In genomic region chr5:56207537-56207936, GRCh38 we compare ENCODE assay signal across 16 cellular contexts. TPM values are rescaled to one million over a fixed set of nuclear protein-coding genes. Genes with fewer than 3 reads are reported as not detected.
DNase-seq lines count a peak whose midpoint lies in the region; ATAC-seq, FAIRE-seq and TF ChIP-seq lines count a peak whose summit lies in the region.
"Had no signal": no experiment of that assay in that cellular context is flagged by ENCODE, and none has a peak within 500 bp of the region (broad histone marks: within the 10 kb centered on the region; RNA-seq: fewer than 3 reads in every experiment).

No MANE protein-coding gene starts in this region.

- no peaks in the 10 kb centered on the region for H3K9me1 ChIP-seq in endothelial cell of umbilical vein (replicated peaks; ENCODE audit: control insufficient read depth, extremely low read depth, insufficient read depth, low read length)

- H3K79me2 ChIP-seq in PC-3 (ENCODE audit: low read length), result no peaks in the 10 kb centered on the region
- H3K79me2 ChIP-seq in endothelial cell of umbilical vein (ENCODE audit: control insufficient read depth, insufficient read depth, low read length), result no peaks in the 10 kb centered on the region

- no peaks in the 10 kb centered on the region for H4K20me1 ChIP-seq in PC-3 (ENCODE audit: low read length)
- no peaks in the 10 kb centered on the region for H4K20me1 ChIP-seq in endothelial cell of umbilical vein (replicated peaks; ENCODE audit: control insufficient read depth, extremely low read depth, insufficient read depth, low read length)

- H3K18ac ChIP-seq in mesenchymal stem cell (ENCODE audit: low read depth in 1 of 2, low read length in 2 of 2), result peak overlapping the region in 1 of 2 experiments; percentile 64

- no peaks in the 10 kb centered on the region for H3K9me2 ChIP-seq in PC-3 (replicated peaks; ENCODE audit: low read length)

- H3K4me3 ChIP-seq in PC-3 (ENCODE audit: low read length) (no peak overlapping the region), endothelial cell of umbilical vein (replicated peaks in 1 of 3; ENCODE audit: insufficient read depth in 1 of 3, low read depth in 1 of 3, low read length in 3 of 3) (no peak overlapping the region), mesenchymal stem cell (ENCODE audit: insufficient read depth in 1 of 2, low read depth in 1 of 2, low read length in 2 of 2) (no peak overlapping the region)
- H3K4me3 ChIP-seq: HAP-1, Peyer's patch had no signal

- TF ChIP-seq CTCF in PC-3 (conservative IDR thresholded peaks at IDR 0.05; ENCODE audit: low read depth, low read length), result no peak
- TF ChIP-seq CTCF in endothelial cell of umbilical vein (IDR thresholded peaks at IDR 0.05; ENCODE audit: extremely low read depth in 1 of 2, insufficient read depth in 1 of 2, low read depth in 1 of 2, low read length in 2 of 2), result no peak

- 0% methylated on average over 2 of the region's 2 CpGs for WGBS in mesenchymal stem cell

- H4K91ac ChIP-seq in mesenchymal stem cell (ENCODE audit: low read length), result no peak overlapping the region

- no TSS peak for BruUV-seq in PC-3 (replicated peaks; lab: Mats Ljungman, UMichigan)
- no TSS peak for BruUV-seq in endothelial cell of umbilical vein (replicated peaks; lab: Mats Ljungman, UMichigan)

- dilution Hi-C loops in endothelial cell of umbilical vein (cut with MboI; ENCODE audit: extremely low pct_ligation_motif_present, low sequenced_read_pairs), result no loop called here

- DNase-seq in EH (ENCODE audit: low read depth) (peak; percentile 60), PC-3 (peak; percentile 27), endothelial cell of umbilical vein (ENCODE audit: low read depth, low spot score) (peak; percentile 56), mesenchymal stem cell (peak; percentile 67), RCC 7860 (ENCODE audit: low spot score) (no peak)
- no peak for DNase-seq in activated CD4-positive, alpha-beta T cell treated with anti-CD3 and anti-CD28 coated beads, Interleukin-2, amount 10 ng/mL, durations not matched to agents 24 days and 14 days
- DNase-seq: DMS153, NCI-H1048, NCI-H524, Peyer's patch, SHP77 had no signal

- no peak overlapping the region for H2BK15ac ChIP-seq in mesenchymal stem cell (ENCODE audit: low read depth, poor library complexity, severe bottlenecking)

- H3F3A ChIP-seq in PC-3 (ENCODE audit: low read length, unreplicated experiment), result no peaks in the 10 kb centered on the region

- intact Hi-C loops in PC-3 (cut with micrococcal nuclease), result loop anchor here (5.0 kb wide), 1 partner anchor 55 kb away; no protein-coding TSS in a partner anchor
- intact Hi-C loops in endothelial cell of umbilical vein (cut with micrococcal nuclease), result no loop called here
- intact Hi-C loops in activated CD4-positive, alpha-beta T cell treated with anti-CD3 and anti-CD28 coated beads, Interleukin-2, amount 10 ng/mL, durations not matched to agents 24 days and 14 days (cut with micrococcal nuclease), result no loop called here

- FAIRE-seq in endothelial cell of umbilical vein (lab: Jason Lieb, UNC) (peak; percentile 26), RCC 7860 (lab: Jason Lieb, UNC) (no peak)
- FAIRE-seq: A204.1 had no signal

- peaks cover 6% of the 10 kb centered on the region for H3K4me1 Mint-ChIP-seq in activated CD4-positive, alpha-beta T cell treated with anti-CD3 and anti-CD28 coated beads, Interleukin-2, amount 10 ng/mL, durations not matched to agents 24 days and 14 days

- POLR2A ChIA-PET in PC-3 (lab: Charles Lee; ENCODE audit: unreplicated experiment) (no interaction called here), endothelial cell of umbilical vein (lab: Charles Lee) (no interaction called here)

- H3K4me2 ChIP-seq in PC-3 (ENCODE audit: low read length), result no peak overlapping the region
- peak overlapping the region; percentile 7 for H3K4me2 ChIP-seq in endothelial cell of umbilical vein (ENCODE audit: insufficient read depth, low read length)
- no peak overlapping the region for H3K4me2 ChIP-seq in mesenchymal stem cell (ENCODE audit: low read length, poor library complexity, severe bottlenecking)

- H3K27ac ChIP-seq in PC-3 (ENCODE audit: low read length) (no peak overlapping the region), endothelial cell of umbilical vein (ENCODE audit: insufficient read depth, low read depth, low read length) (peak overlapping the region; percentile 57), mesenchymal stem cell (ENCODE audit: low read length, poor library complexity, severe bottlenecking) (no peak overlapping the region)
- H3K27ac ChIP-seq: C4-2B, Peyer's patch had no signal

- H3K36me3 ChIP-seq in PC-3 (ENCODE audit: low read depth, low read length), result no peaks in the 10 kb centered on the region
- H3K36me3 ChIP-seq in endothelial cell of umbilical vein (ENCODE audit: control insufficient read depth in 2 of 2, extremely low read depth in 1 of 2, insufficient read depth in 2 of 2, low read length in 2 of 2), result no peaks in the 10 kb centered on the region
- no peaks in the 10 kb centered on the region for H3K36me3 ChIP-seq in mesenchymal stem cell (ENCODE audit: control insufficient read depth in 1 of 2, insufficient read depth in 2 of 2, low read depth in 1 of 2, low read length in 2 of 2)
- H3K36me3 ChIP-seq: HAP-1, Peyer's patch had no signal

- H2AFZ ChIP-seq in PC-3 (ENCODE audit: low read length) (no peak overlapping the region), endothelial cell of umbilical vein (ENCODE audit: low read depth, low read length) (peak overlapping the region; percentile 50), mesenchymal stem cell (ENCODE audit: low read depth, low read length) (no peak overlapping the region)

- no peak overlapping the region for H2BK5ac ChIP-seq in mesenchymal stem cell (ENCODE audit: low read depth, low read length, poor library complexity, severe bottlenecking)

- H3K4me1 ChIP-seq in PC-3 (ENCODE audit: insufficient read depth, low read length) (peaks cover 32% of the 10 kb centered on the region; the same call in 1 of the 2 replicates), endothelial cell of umbilical vein (ENCODE audit: control insufficient read depth, extremely low read depth, insufficient read depth, low read length) (peaks cover 48% of the 10 kb centered on the region), mesenchymal stem cell (ENCODE audit: control insufficient read depth, insufficient read depth, low read depth, low read length) (peaks cover 5% of the 10 kb centered on the region)
- H3K4me1 ChIP-seq: HAP-1, Peyer's patch had no signal

- no peaks in the 10 kb centered on the region for H3K9me3 ChIP-seq in PC-3 (ENCODE audit: low read length)
- no peaks in the 10 kb centered on the region for H3K9me3 ChIP-seq in endothelial cell of umbilical vein (replicated peaks; ENCODE audit: control insufficient read depth, insufficient read depth, low read length)
- H3K9me3 ChIP-seq in mesenchymal stem cell (ENCODE audit: control insufficient read depth, low read length), result no peaks in the 10 kb centered on the region
- H3K9me3 ChIP-seq: HAP-1, Peyer's patch had no signal

- CTCF ChIA-PET in PC-3 (lab: Charles Lee) (no interaction called here), endothelial cell of umbilical vein (lab: Charles Lee) (interaction anchor here (0.6 to 2.1 kb wide), 6 partner anchors 60 to 631 kb away, joined by 3 to 9 read pairs (median 4); no protein-coding TSS in a partner anchor)

- H3K79me1 ChIP-seq in mesenchymal stem cell (replicated peaks; ENCODE audit: low read length, poor library complexity, severe bottlenecking), result no peaks in the 10 kb centered on the region

- no peak overlapping the region for H4K8ac ChIP-seq in mesenchymal stem cell (ENCODE audit: low read length)

- H3K9me3 Mint-ChIP-seq in activated CD4-positive, alpha-beta T cell treated with anti-CD3 and anti-CD28 coated beads, Interleukin-2, amount 10 ng/mL, durations not matched to agents 24 days and 14 days, result no peaks in the 10 kb centered on the region

- ATAC-seq in PC-3, result peak; percentile 45
- ATAC-seq in GM18511 (IDR thresholded peaks at IDR 0.05; ENCODE audit: unreplicated experiment), result no peak
- ATAC-seq: SK-N-SH treated with all-trans-retinoic acid at 6 μM for 48 hours had no signal

- peak overlapping the region in 1 of 2 experiments; percentile 44 for H3K4ac ChIP-seq in mesenchymal stem cell (ENCODE audit: low read depth in 1 of 2, low read length in 2 of 2)

- no peak overlapping the region for H3K23ac ChIP-seq in mesenchymal stem cell (ENCODE audit: low read length in 2 of 2)

- H3K9ac ChIP-seq in PC-3 (ENCODE audit: low read length) (no peak overlapping the region), endothelial cell of umbilical vein (replicated peaks; ENCODE audit: extremely low read depth, insufficient read depth, low read length) (no peak overlapping the region), mesenchymal stem cell (ENCODE audit: low read length) (no peak overlapping the region)

- no peak for TF ChIP-seq POLR2A in endothelial cell of umbilical vein (IDR thresholded peaks at IDR 0.05; ENCODE audit: low read depth, low read length)

- no peaks in the 10 kb centered on the region for H3K36me3 Mint-ChIP-seq in activated CD4-positive, alpha-beta T cell treated with anti-CD3 and anti-CD28 coated beads, Interleukin-2, amount 10 ng/mL, durations not matched to agents 24 days and 14 days (ENCODE audit: low read depth)

- no peaks in the 10 kb centered on the region for H3K27me3 ChIP-seq in PC-3 (ENCODE audit: low read length)
- H3K27me3 ChIP-seq in endothelial cell of umbilical vein (ENCODE audit: control insufficient read depth in 2 of 2, insufficient read depth in 2 of 2, low read length in 2 of 2), result no peaks in the 10 kb centered on the region
- no peaks in the 10 kb centered on the region for H3K27me3 ChIP-seq in mesenchymal stem cell (ENCODE audit: control insufficient read depth in 1 of 2, insufficient read depth in 1 of 2, low read length in 2 of 2)
- H3K27me3 ChIP-seq: Peyer's patch had no signal

- H3K27ac Mint-ChIP-seq in activated CD4-positive, alpha-beta T cell treated with anti-CD3 and anti-CD28 coated beads, Interleukin-2, amount 10 ng/mL, durations not matched to agents 24 days and 14 days, result no peak overlapping the region

- H3K14ac ChIP-seq in mesenchymal stem cell (ENCODE audit: low read length in 2 of 2), result no peak overlapping the region

- no peak overlapping the region for H2BK120ac ChIP-seq in mesenchymal stem cell (ENCODE audit: low read depth, low read length)

- H2BK12ac ChIP-seq in mesenchymal stem cell (ENCODE audit: low read length in 2 of 2), result peak overlapping the region in 1 of 2 experiments; percentile 79

- no peaks in the 10 kb centered on the region for H3K27me3 Mint-ChIP-seq in activated CD4-positive, alpha-beta T cell treated with anti-CD3 and anti-CD28 coated beads, Interleukin-2, amount 10 ng/mL, durations not matched to agents 24 days and 14 days

- no peak overlapping the region for H3K4me3 Mint-ChIP-seq in activated CD4-positive, alpha-beta T cell treated with anti-CD3 and anti-CD28 coated beads, Interleukin-2, amount 10 ng/mL, durations not matched to agents 24 days and 14 days

- H2AK5ac ChIP-seq in mesenchymal stem cell (ENCODE audit: low read length, severe bottlenecking), result no peak overlapping the region

RNA-seq across cellular contexts. Expression of gene ANKRD55, which starts 25.6 kb away (rescaled TPM):
- total RNA-seq in PC-3 (2014; rRNA removed) (not detected in 2 replicates), endothelial cell of umbilical vein (1.2 and 2.1 TPM in 2 replicates)
- 1.0 and 1.4 TPM in 2 replicates for polyA plus RNA-seq in endothelial cell of umbilical vein
- 1.4 and 1.7 TPM in 2 replicates for polyA plus RNA-seq in endothelial cell of umbilical vein (2011; cell fraction: cytosol; rRNA removed)
- 0.65 and 1.1 TPM in 2 replicates for polyA plus RNA-seq in endothelial cell of umbilical vein (2011; cell fraction: nucleus; rRNA removed)
- polyA plus RNA-seq in endothelial cell of umbilical vein (2012), result 0.47 and 1.5 TPM in 2 replicates
- polyA minus RNA-seq in endothelial cell of umbilical vein, result 1.0 and 1.1 TPM in 2 replicates
- polyA minus RNA-seq in endothelial cell of umbilical vein (2011; cell fraction: cytosol; rRNA and poly(A)+ RNA removed), result not detected
- 0.67 and 0.91 TPM in 2 replicates for polyA minus RNA-seq in endothelial cell of umbilical vein (2011; cell fraction: nucleus; rRNA and poly(A)+ RNA removed)
- 0.91 TPM for polyA plus RNA-seq in mesenchymal stem cell (2013, experiment 1 of 2)
- polyA plus RNA-seq in mesenchymal stem cell (2013, experiment 2 of 2), result 0.86 TPM
- total RNA-seq in activated CD4-positive, alpha-beta T cell treated with anti-CD3 and anti-CD28 coated beads, Interleukin-2, amount 10 ng/mL, durations not matched to agents 24 days and 14 days, result 0.79 and 1.0 TPM in 2 replicates

Comparison
In these comparisons a context has a peak if more than half of its experiments do, and no peak if none do; other contexts are left out.
1. DNase-seq: peak in EH (single experiment), PC-3 (single experiment), endothelial cell of umbilical vein (single experiment) and mesenchymal stem cell (single experiment); none in RCC 7860 (single experiment) and activated CD4-positive, alpha-beta T cell treated with anti-CD3 and anti-CD28 coated beads, Interleukin-2, amount 10 ng/mL, durations not matched to agents 24 days and 14 days (single experiment).